16 cellular contexts compared by ENCODE assay signal in genomic region chr1:18155881-18156385, GRCh38. TPM values are rescaled to one million over a fixed set of nuclear protein-coding genes. Genes with fewer than 3 reads are reported as not detected.
"Had no signal": no experiment of that assay in that cellular context is flagged by ENCODE, and none has a peak within 500 bp of the region (broad histone marks: within the 10 kb centered on the region; RNA-seq: fewer than 3 reads in every experiment).

No MANE protein-coding gene starts in this region.

- H3K9me3 ChIP-seq: gastrocnemius medialis, heart right ventricle, left lung, suprapubic skin had no signal

- H3K4me3 ChIP-seq: gastrocnemius medialis, heart right ventricle, left lung, suprapubic skin had no signal

- ATAC-seq: activated CD8-positive, alpha-beta T cell treated with anti-CD3 and anti-CD28 coated beads, Interleukin-2, amount 10 ng/mL, durations not matched to agents 7 days and 5 days; effector memory CD8-positive, alpha-beta T cell; gastrocnemius medialis; heart right ventricle; left lung; sciatic nerve had no signal

- DNase-seq: activated CD4-positive, alpha-beta T cell treated with anti-CD3 and anti-CD28 coated beads for 4 hours; activated CD8-positive, alpha-beta T cell treated with anti-CD3 and anti-CD28 coated beads, Interleukin-2, amount 10 ng/mL, durations not matched to agents 7 days and 5 days; activated naive CD4-positive, alpha-beta T cell treated with anti-CD3 and anti-CD28 coated beads for 36 hours; cortex of kidney; effector memory CD8-positive, alpha-beta T cell; gastrocnemius medialis; heart right ventricle; islet precursor cell; left lung; mesenchymal stem cell; stimulated activated naive CD4-positive, alpha-beta T cell treated with Interleukin-2 at 50 U/mL for 16 hours; WERI-Rb-1 had no signal

- H3K27ac ChIP-seq: epithelial cell of prostate, gastrocnemius medialis, heart right ventricle, left lung, suprapubic skin, WERI-Rb-1 had no signal

- H3K36me3 ChIP-seq: gastrocnemius medialis, heart right ventricle, left lung, suprapubic skin, WERI-Rb-1 had no signal

- H3K4me1 ChIP-seq: gastrocnemius medialis, left lung had no signal

RNA-seq across cellular contexts. Expression of gene IGSF21, which starts 48.3 kb away (rescaled TPM):
- total RNA-seq: activated CD8-positive, alpha-beta T cell treated with anti-CD3 and anti-CD28 coated beads, Interleukin-2, amount 10 ng/mL, durations not matched to agents 7 days and 5 days; activated naive CD4-positive, alpha-beta T cell treated with anti-CD3 and anti-CD28 coated beads for 36 hours; pulmonary artery endothelial cell had no signal
